Comparison of ENCODE assay signal across 8 cellular contexts in the genomic region with DNA sequence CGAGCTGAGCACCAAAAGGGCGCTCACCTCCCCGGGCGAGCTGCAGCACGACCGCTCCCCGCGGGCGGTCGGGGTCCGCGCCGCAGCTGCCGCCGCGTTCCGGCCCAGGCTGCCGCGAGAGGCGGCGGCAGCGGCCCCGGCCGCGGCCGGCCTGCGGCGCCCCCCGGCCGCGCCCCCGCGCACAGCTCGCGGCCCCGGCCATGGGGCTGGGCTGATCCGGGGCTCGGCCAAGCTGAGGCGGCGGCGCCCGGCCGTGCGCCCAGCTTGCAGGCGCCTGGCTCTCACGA. TPM values are rescaled to one million over a fixed set of nuclear protein-coding genes. Genes with fewer than 3 reads are reported as not detected.
A peak's percentile ranks its signal among the peaks of the same experiment; 100 is the strongest.
DNase-seq lines count a peak whose midpoint lies in the region; ATAC-seq and TF ChIP-seq lines count a peak whose summit lies in the region.

No MANE protein-coding gene starts in this region.

- H3K27ac ChIP-seq in SJCRH30 = no peak overlapping the region

- peak overlapping the region; percentile 89 for H3K4me3 Mint-ChIP-seq in progenitor cell of endocrine pancreas (ENCODE audit: low read depth)

- peak overlapping the region; percentile 63 for H3K4me3 ChIP-seq in SJCRH30
- peak overlapping the region; percentile 92 for H3K4me3 ChIP-seq in fibroblast of the aortic adventitia (ENCODE audit: low read depth, low read length)

- H3K27ac Mint-ChIP-seq in progenitor cell of endocrine pancreas = peak overlapping the region; percentile 81

- no peak for TF ChIP-seq CTCF in fibroblast of the aortic adventitia (IDR thresholded peaks at IDR 0.05; ENCODE audit: insufficient read depth, low read length)
- no peak for TF ChIP-seq CTCF in progenitor cell of endocrine pancreas (IDR thresholded peaks at IDR 0.05; ENCODE audit: unreplicated experiment)

- no peaks in the 10 kb centered on the region for H3K36me3 Mint-ChIP-seq in progenitor cell of endocrine pancreas (ENCODE audit: insufficient read depth)

- peaks cover 5% of the 10 kb centered on the region; the same call in 1 of the 2 replicates for H3K4me1 ChIP-seq in SJCRH30

- no peak for DNase-seq in SJCRH30
- no peak for DNase-seq in fibroblast of the aortic adventitia (ENCODE audit: low read depth)
- DNase-seq in progenitor cell of endocrine pancreas (ENCODE audit: low spot score, unreplicated experiment) = peak; percentile 16
- no peak for DNase-seq in hypothalamus (lab: John Stamatoyannopoulos, UW)
- no peak for DNase-seq in glomerular visceral epithelial cell (ENCODE audit: extremely low spot score)
- no peak for DNase-seq in DMS79 treated with DMSO at 0.1 percent for 48 hours (lab: John Stamatoyannopoulos, UW)

- peak; percentile 29 for ATAC-seq in GM18868 (IDR thresholded peaks at IDR 0.05; ENCODE audit: unreplicated experiment)
- peak; percentile 52 for ATAC-seq in HG02759 (IDR thresholded peaks at IDR 0.05; ENCODE audit: unreplicated experiment)

- no peaks in the 10 kb centered on the region for H3K9me3 ChIP-seq in SJCRH30 (replicated peaks)

- no peaks in the 10 kb centered on the region for H3K9me3 Mint-ChIP-seq in progenitor cell of endocrine pancreas (ENCODE audit: low read depth)

- H3K27me3 ChIP-seq in SJCRH30 = no peaks in the 10 kb centered on the region

- no peaks in the 10 kb centered on the region for H3K27me3 Mint-ChIP-seq in progenitor cell of endocrine pancreas

- peaks cover 4% of the 10 kb centered on the region for H3K4me1 Mint-ChIP-seq in progenitor cell of endocrine pancreas (ENCODE audit: low read depth)

- H3K36me3 ChIP-seq in SJCRH30 = no peaks in the 10 kb centered on the region

RNA-seq across cellular contexts. Expression of gene EEIG2, which starts 0.2 kb away (rescaled TPM):
- total RNA-seq in SJCRH30 (2014; rRNA removed; shearing (Covaris generic)) = 15.8 and 17.9 TPM in 2 replicates
- total RNA-seq in fibroblast of the aortic adventitia (ENCODE audit: low replicate concordance) = 37.9 and 51.1 TPM in 2 replicates
- 6.8 and 7.8 TPM in 2 replicates for total RNA-seq in progenitor cell of endocrine pancreas
